32 cellular contexts compared by ENCODE assay signal in genomic region chr18:28457784-28458183, GRCh38.
"Had no signal": no experiment of that assay in that cellular context is flagged by ENCODE, and none has a peak within 500 bp of the region (broad histone marks: within the 10 kb centered on the region; RNA-seq: fewer than 3 reads in every experiment).

No MANE protein-coding gene starts in this region.

- H3K36me3 ChIP-seq: adrenal gland, esophagus squamous epithelium, gastroesophageal sphincter, heart right ventricle had no signal

- ATAC-seq: activated CD4-positive, alpha-beta T cell treated with anti-CD3 and anti-CD28 coated beads for 36 hours; activated CD8-positive, alpha-beta memory T cell treated with anti-CD3 and anti-CD28 coated beads, Interleukin-2, amount 10 ng/mL, durations not matched to agents 7 days and 5 days; activated CD8-positive, alpha-beta T cell treated with anti-CD3 and anti-CD28 coated beads, Interleukin-2, amount 10 ng/mL, durations not matched to agents 7 days and 5 days; activated naive CD8-positive, alpha-beta T cell treated with anti-CD3 and anti-CD28 coated beads, Interleukin-2, amount 50 U/mL, for 24 hours; body of pancreas; gastroesophageal sphincter; heart right ventricle had no signal

- H3K27me3 ChIP-seq: adrenal gland, body of pancreas, esophagus squamous epithelium, gastroesophageal sphincter, heart right ventricle had no signal

- H3K27ac Mint-ChIP-seq: activated CD4-positive, alpha-beta memory T cell treated with anti-CD3 and anti-CD28 coated beads for 36 hours; activated CD4-positive, alpha-beta T cell treated with anti-CD3 and anti-CD28 coated beads for 36 hours; activated CD4-positive, alpha-beta T cell treated with anti-CD3 and anti-CD28 coated beads, Interleukin-2, amount 10 ng/mL, durations not matched to agents 24 days and 14 days; activated CD8-positive, alpha-beta memory T cell treated with anti-CD3 and anti-CD28 coated beads, Interleukin-2, amount 10 ng/mL, durations not matched to agents 7 days and 5 days; activated CD8-positive, alpha-beta T cell treated with anti-CD3 and anti-CD28 coated beads, Interleukin-2, amount 10 ng/mL, durations not matched to agents 7 days and 5 days; activated naive CD4-positive, alpha-beta T cell treated with anti-CD3 and anti-CD28 coated beads for 36 hours; activated naive CD4-positive, alpha-beta T cell treated with anti-CD3 and anti-CD28 coated beads, Interleukin-2, amount 50 U/mL, for 24 hours; activated naive CD8-positive, alpha-beta T cell treated with anti-CD3 and anti-CD28 coated beads for 36 hours; activated naive CD8-positive, alpha-beta T cell treated with anti-CD3 and anti-CD28 coated beads, Interleukin-2, amount 50 U/mL, for 24 hours; activated T-helper 1 cell treated with anti-CD3 and anti-CD28 coated beads, Interleukin-12 subunit alpha, Interleukin-12 subunit beta, Interleukin-2, Interleukin-4 antibody, amounts not matched to agents 30 ng/mL and 10 ng/mL and 1 ng/mL, durations not matched to agents 14 hours and 24 hours and 36 hours; activated T-helper 2 cell treated with anti-CD3 and anti-CD28 coated beads, Interferon-gamma antibody, Interleukin-2, Interleukin-4, amounts not matched to agents 10 μg/mL and 5 μg/mL and 100 μg/mL, durations not matched to agents 14 hours and 24 hours and 36 hours had no signal

- H3K4me1 Mint-ChIP-seq: activated CD4-positive, alpha-beta T cell treated with anti-CD3 and anti-CD28 coated beads for 36 hours; activated CD4-positive, alpha-beta T cell treated with anti-CD3 and anti-CD28 coated beads, Interleukin-2, amount 10 ng/mL, durations not matched to agents 24 days and 14 days; activated CD8-positive, alpha-beta memory T cell treated with anti-CD3 and anti-CD28 coated beads, Interleukin-2, amount 10 ng/mL, durations not matched to agents 7 days and 5 days; activated naive CD4-positive, alpha-beta T cell treated with anti-CD3 and anti-CD28 coated beads, Interleukin-2, amount 50 U/mL, for 24 hours; activated naive CD8-positive, alpha-beta T cell treated with anti-CD3 and anti-CD28 coated beads for 36 hours; activated naive CD8-positive, alpha-beta T cell treated with anti-CD3 and anti-CD28 coated beads, Interleukin-2, amount 50 U/mL, for 24 hours had no signal

- DNase-seq: activated CD4-positive, alpha-beta memory T cell treated with anti-CD3 and anti-CD28 coated beads for 36 hours; activated CD4-positive, alpha-beta T cell treated with anti-CD3 and anti-CD28 coated beads for 36 hours; activated CD4-positive, alpha-beta T cell treated with anti-CD3 and anti-CD28 coated beads, Interleukin-2, amount 10 ng/mL, durations not matched to agents 24 days and 14 days; activated CD4-positive, CD25-positive, alpha-beta regulatory T cell; activated CD4-positive, CD25-positive, alpha-beta regulatory T cell treated with anti-CD3 and anti-CD28 coated beads, Interleukin-2, amount 50 U/mL, for 72 hours; activated CD8-positive, alpha-beta memory T cell treated with anti-CD3 and anti-CD28 coated beads, Interleukin-2, amount 10 ng/mL, durations not matched to agents 7 days and 5 days; activated CD8-positive, alpha-beta memory T cell treated with anti-CD3 and anti-CD28 coated beads, Interleukin-2, amount 50 U/mL, for 4 hours; activated CD8-positive, alpha-beta T cell treated with anti-CD3 and anti-CD28 coated beads, Interleukin-2, amount 10 ng/mL, durations not matched to agents 7 days and 5 days; activated effector memory CD4-positive, alpha-beta T cell treated with anti-CD3 and anti-CD28 coated beads, Interleukin-2, amount 50 U/mL, for 16 hours; activated naive CD4-positive, alpha-beta T cell treated with anti-CD3 and anti-CD28 coated beads for 36 hours; activated naive CD8-positive, alpha-beta T cell treated with anti-CD3 and anti-CD28 coated beads for 36 hours; activated naive CD8-positive, alpha-beta T cell treated with anti-CD3 and anti-CD28 coated beads, Interleukin-2, amount 50 U/mL, for 24 hours; activated T-cell treated with anti-CD3 and anti-CD28 coated beads, Interleukin-2, amount 50 U/mL, for 1 hour; activated T-cell treated with anti-CD3 and anti-CD28 coated beads, Interleukin-2, amount 50 U/mL, for 48 hours; adrenal gland; amygdala; aorta; body of pancreas; caudate nucleus; effector CD8-positive, alpha-beta T cell; esophagus squamous epithelium; foreskin melanocyte; heart right ventricle; T-helper 2 cell had no signal

- H3K27ac ChIP-seq: adrenal gland, body of pancreas, epithelial cell of prostate, esophagus squamous epithelium, gastroesophageal sphincter, heart right ventricle had no signal

- H3K9me3 Mint-ChIP-seq: activated CD4-positive, alpha-beta T cell treated with anti-CD3 and anti-CD28 coated beads, Interleukin-2, amount 10 ng/mL, durations not matched to agents 24 days and 14 days had no signal

- H3K4me1 ChIP-seq: adrenal gland, body of pancreas, esophagus squamous epithelium, gastroesophageal sphincter, heart right ventricle had no signal

- H3K9me3 ChIP-seq: adrenal gland, body of pancreas, esophagus squamous epithelium, gastroesophageal sphincter, heart right ventricle had no signal

- H3K4me3 ChIP-seq: adrenal gland, body of pancreas, esophagus squamous epithelium, gastroesophageal sphincter, heart right ventricle had no signal

- H3K4me3 Mint-ChIP-seq: activated CD4-positive, alpha-beta memory T cell treated with anti-CD3 and anti-CD28 coated beads for 36 hours; activated CD4-positive, alpha-beta T cell treated with anti-CD3 and anti-CD28 coated beads for 36 hours; activated CD4-positive, alpha-beta T cell treated with anti-CD3 and anti-CD28 coated beads, Interleukin-2, amount 10 ng/mL, durations not matched to agents 24 days and 14 days; activated CD8-positive, alpha-beta memory T cell treated with anti-CD3 and anti-CD28 coated beads, Interleukin-2, amount 10 ng/mL, durations not matched to agents 7 days and 5 days; activated CD8-positive, alpha-beta T cell treated with anti-CD3 and anti-CD28 coated beads, Interleukin-2, amount 10 ng/mL, durations not matched to agents 7 days and 5 days; activated naive CD4-positive, alpha-beta T cell treated with anti-CD3 and anti-CD28 coated beads for 36 hours; activated naive CD4-positive, alpha-beta T cell treated with anti-CD3 and anti-CD28 coated beads, Interleukin-2, amount 50 U/mL, for 24 hours; activated naive CD8-positive, alpha-beta T cell treated with anti-CD3 and anti-CD28 coated beads for 36 hours; activated naive CD8-positive, alpha-beta T cell treated with anti-CD3 and anti-CD28 coated beads, Interleukin-2, amount 50 U/mL, for 24 hours; activated T-helper 1 cell treated with anti-CD3 and anti-CD28 coated beads, Interleukin-12 subunit alpha, Interleukin-12 subunit beta, Interleukin-2, Interleukin-4 antibody, amounts not matched to agents 30 ng/mL and 10 ng/mL and 1 ng/mL, durations not matched to agents 14 hours and 24 hours and 36 hours had no signal

- FAIRE-seq: colon, endometrium, endothelial cell of umbilical vein had no signal

- H3K27me3 Mint-ChIP-seq: activated CD4-positive, alpha-beta memory T cell treated with anti-CD3 and anti-CD28 coated beads for 36 hours; activated CD4-positive, alpha-beta T cell treated with anti-CD3 and anti-CD28 coated beads for 36 hours; activated CD4-positive, alpha-beta T cell treated with anti-CD3 and anti-CD28 coated beads, Interleukin-2, amount 10 ng/mL, durations not matched to agents 24 days and 14 days; activated CD8-positive, alpha-beta memory T cell treated with anti-CD3 and anti-CD28 coated beads, Interleukin-2, amount 10 ng/mL, durations not matched to agents 7 days and 5 days; activated naive CD4-positive, alpha-beta T cell treated with anti-CD3 and anti-CD28 coated beads, Interleukin-2, amount 50 U/mL, for 24 hours; activated naive CD8-positive, alpha-beta T cell treated with anti-CD3 and anti-CD28 coated beads for 36 hours; activated naive CD8-positive, alpha-beta T cell treated with anti-CD3 and anti-CD28 coated beads, Interleukin-2, amount 50 U/mL, for 24 hours had no signal

- H3K36me3 Mint-ChIP-seq: activated CD4-positive, alpha-beta memory T cell treated with anti-CD3 and anti-CD28 coated beads for 36 hours; activated CD8-positive, alpha-beta memory T cell treated with anti-CD3 and anti-CD28 coated beads, Interleukin-2, amount 10 ng/mL, durations not matched to agents 7 days and 5 days; activated naive CD4-positive, alpha-beta T cell treated with anti-CD3 and anti-CD28 coated beads, Interleukin-2, amount 50 U/mL, for 24 hours; activated naive CD8-positive, alpha-beta T cell treated with anti-CD3 and anti-CD28 coated beads for 36 hours had no signal
